In the genomic region with DNA sequence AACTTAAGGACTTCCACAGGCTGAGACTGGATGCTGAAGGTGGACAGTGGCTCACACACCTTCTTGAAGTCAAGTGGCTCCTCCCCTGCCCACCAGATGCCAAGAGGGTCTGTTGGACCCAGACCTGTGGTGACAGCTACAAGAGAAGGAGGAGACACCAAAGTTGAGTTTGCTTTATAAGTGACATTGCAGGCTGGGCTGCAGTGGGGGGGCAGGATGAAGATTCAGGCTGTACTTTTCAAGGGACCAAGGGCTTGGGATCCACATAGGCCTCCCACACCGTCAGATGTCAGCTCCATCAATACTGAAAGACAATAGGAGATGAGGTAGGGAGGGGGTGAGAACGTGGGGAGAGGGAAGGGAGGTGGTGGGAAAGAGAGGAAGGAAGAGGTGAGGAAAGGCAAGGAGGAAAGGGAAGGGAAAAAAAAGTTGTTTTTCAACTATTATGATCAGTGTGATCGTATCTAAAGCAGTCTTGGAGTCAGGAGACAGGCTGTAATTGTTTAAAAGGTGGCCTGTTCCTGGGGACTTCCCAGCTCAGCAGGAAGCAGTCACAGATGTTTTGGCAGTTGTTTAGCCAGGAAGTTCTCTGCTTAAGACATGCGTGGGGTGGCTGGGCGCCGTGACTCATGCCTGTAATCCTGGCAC, we compare ENCODE assay signal across 8 cellular contexts.
DNase-seq lines count a peak whose midpoint lies in the region; ATAC-seq, FAIRE-seq and TF ChIP-seq lines count a peak whose summit lies in the region.

No MANE protein-coding gene starts in this region.

- H3K56ac ChIP-seq in mesendoderm (ENCODE audit: low read length) = peak overlapping the region; percentile 84

- no peaks in the 10 kb centered on the region for H3K36me3 ChIP-seq in bronchial epithelial cell (ENCODE audit: control insufficient read depth, insufficient read depth, low read length)
- H3K36me3 ChIP-seq in mesendoderm (ENCODE audit: control insufficient read depth, insufficient read depth, low read length) = no peaks in the 10 kb centered on the region

- no peaks in the 10 kb centered on the region for H3K79me1 ChIP-seq in mesendoderm (ENCODE audit: low read length)

- H3K23ac ChIP-seq in mesendoderm (ENCODE audit: low read length) = peak overlapping the region; percentile 48

- no peak overlapping the region for H2BK15ac ChIP-seq in mesendoderm (replicated peaks; ENCODE audit: low read depth)

- H3K36me3 Mint-ChIP-seq in WTC11 = peaks cover 23% of the 10 kb centered on the region

- H3K4me1 ChIP-seq in mesendoderm (ENCODE audit: control insufficient read depth, low read depth, low read length) = peaks cover 22% of the 10 kb centered on the region

- peaks cover 5% of the 10 kb centered on the region; the same call in 1 of the 2 replicates for H3K27me3 Mint-ChIP-seq in WTC11 (ENCODE audit: low read depth)

- H3K27me3 ChIP-seq in bronchial epithelial cell (ENCODE audit: control insufficient read depth, insufficient read depth, low read length) (no peaks in the 10 kb centered on the region), mesendoderm (ENCODE audit: insufficient read depth, low read length, poor library complexity) (no peaks in the 10 kb centered on the region)

- H3K79me2 ChIP-seq in mesendoderm (ENCODE audit: control insufficient read depth, insufficient read depth, low read length) = no peaks in the 10 kb centered on the region

- peak overlapping the region; percentile 64 for H2BK120ac ChIP-seq in mesendoderm (ENCODE audit: low read depth, low read length)

- TF ChIP-seq CTCF in GM13977 (IDR thresholded peaks at IDR 0.05; ENCODE audit: extremely low read depth, insufficient read depth, missing control alignments) = no peak
- no peak for TF ChIP-seq CTCF in WTC11 (IDR thresholded peaks at IDR 0.05)
- TF ChIP-seq CTCF in bronchial epithelial cell (IDR thresholded peaks at IDR 0.05; ENCODE audit: insufficient read depth, low read length, severe bottlenecking) = no peak

- H4K5ac ChIP-seq in mesendoderm (ENCODE audit: low read length) = peak overlapping the region; percentile 44

- H3K4me3 Mint-ChIP-seq in WTC11 = no peak overlapping the region

- H2BK5ac ChIP-seq in mesendoderm (ENCODE audit: low read length) = peak overlapping the region; percentile 98

- peak overlapping the region; percentile 33 for H3K27ac Mint-ChIP-seq in WTC11

- no peak overlapping the region for H3K4me3 ChIP-seq in bronchial epithelial cell (ENCODE audit: low read depth, low read length)
- H3K4me3 ChIP-seq in mesendoderm (ENCODE audit: low read length) = no peak overlapping the region

- POLR2A ChIA-PET in WTC11 (lab: Charles Lee) = no interaction called here

- DNase-seq in GM13977 (ENCODE audit: low spot score) = peak; percentile 65
- DNase-seq in WTC11 (ENCODE audit: low spot score) = no peak
- peak; percentile 74 for DNase-seq in bronchial epithelial cell (ENCODE audit: low read depth)
- DNase-seq in mesendoderm = peak; percentile 84
- peak; percentile 61 to 63 for DNase-seq in stimulated activated CD8-positive, alpha-beta memory T cell treated with anti-CD3 and anti-CD28 coated beads, Interleukin-7, amount 100 ng/mL, for 4 hours (ENCODE audit: low read depth in 2 of 2)
- DNase-seq in SKM-1 (lab: John Stamatoyannopoulos, UW; ENCODE audit: unreplicated experiment) = no peak
- DNase-seq in foreskin melanocyte = no peak

- H3K9me3 Mint-ChIP-seq in WTC11 = peaks cover 18% of the 10 kb centered on the region

- peak overlapping the region; percentile 38 for H3K9ac ChIP-seq in mesendoderm (ENCODE audit: low read length)

- CTCF ChIA-PET in WTC11 (lab: Charles Lee) = no interaction called here

- FAIRE-seq in bronchial epithelial cell (lab: Jason Lieb, UNC) = no peak

- ATAC-seq in HG03159 (IDR thresholded peaks at IDR 0.05; ENCODE audit: unreplicated experiment) (peak; percentile 62), WTC11 (peak; percentile 46)

- in situ Hi-C loops in GM13977 (cut with MboI; ENCODE audit: low pct_unique_long_range_greater_than_20kb, low sequenced_read_pairs, unreplicated experiment) = no loop called here

- H3K27ac ChIP-seq in mesendoderm (ENCODE audit: low read depth, low read length) = peak overlapping the region; percentile 78

- H3K18ac ChIP-seq in mesendoderm (ENCODE audit: low read length) = peak overlapping the region; percentile 83

- no CpG with 5 or more reads among the region's 6 CpGs for WGBS in mesendoderm (ENCODE audit: extremely low coverage, insufficient coverage, low lambda C conversion rate)

- peak overlapping the region; percentile 97 for H2AK5ac ChIP-seq in mesendoderm (ENCODE audit: low read length)

- peaks cover 37% of the 10 kb centered on the region for H3K4me1 Mint-ChIP-seq in WTC11

- H3K4ac ChIP-seq in mesendoderm (ENCODE audit: low read depth, low read length) = peak overlapping the region; percentile 77

- H4K8ac ChIP-seq in mesendoderm (ENCODE audit: low read depth, low read length) = no peak overlapping the region

- no peak overlapping the region for H3K4me2 ChIP-seq in mesendoderm (ENCODE audit: low read length)

TF ChIP-seq in WTC11, 78 proteins besides CTCF, POLR2A, EP300 and RAD21:
- TF ChIP-seq ZNF396 (CRISPR knock-in tag; IDR thresholded peaks at IDR 0.05; ENCODE audit: borderline replicate concordance) = no peak
- TF ChIP-seq, protein P1, sequence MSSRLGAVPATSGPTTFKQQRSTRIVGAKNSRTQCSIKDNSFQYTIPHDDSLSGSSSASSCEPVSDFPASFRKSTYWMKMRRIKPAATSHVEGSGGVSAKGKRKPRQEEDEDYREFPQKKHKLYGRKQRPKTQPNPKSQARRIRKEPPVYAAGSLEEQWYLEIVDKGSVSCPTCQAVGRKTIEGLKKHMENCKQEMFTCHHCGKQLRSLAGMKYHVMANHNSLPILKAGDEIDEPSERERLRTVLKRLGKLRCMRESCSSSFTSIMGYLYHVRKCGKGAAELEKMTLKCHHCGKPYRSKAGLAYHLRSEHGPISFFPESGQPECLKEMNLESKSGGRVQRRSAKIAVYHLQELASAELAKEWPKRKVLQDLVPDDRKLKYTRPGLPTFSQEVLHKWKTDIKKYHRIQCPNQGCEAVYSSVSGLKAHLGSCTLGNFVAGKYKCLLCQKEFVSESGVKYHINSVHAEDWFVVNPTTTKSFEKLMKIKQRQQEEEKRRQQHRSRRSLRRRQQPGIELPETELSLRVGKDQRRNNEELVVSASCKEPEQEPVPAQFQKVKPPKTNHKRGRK (CRISPR knock-in tag; IDR thresholded peaks at IDR 0.05; ENCODE audit: borderline replicate concordance) = 0 out of 2 replicates have a peak, but pooled peaks have one; percentile 17

Comparison
In these comparisons a context has a peak if more than half of its experiments do, and no peak if none do; other contexts are left out.
1. DNase-seq: peak in GM13977 (single experiment), bronchial epithelial cell (single experiment), mesendoderm (single experiment) and stimulated activated CD8-positive, alpha-beta memory T cell treated with anti-CD3 and anti-CD28 coated beads, Interleukin-7, amount 100 ng/mL, for 4 hours (2 of 2); none in WTC11 (single experiment), SKM-1 (single experiment) and foreskin melanocyte (single experiment).